16 cellular contexts compared by ENCODE assay signal in genomic region chr18:69216390-69216789, GRCh38.
DNase-seq lines count a peak whose midpoint lies in the region; ATAC-seq, FAIRE-seq and TF ChIP-seq lines count a peak whose summit lies in the region.
"Had no signal": no experiment of that assay in that cellular context is flagged by ENCODE, and none has a peak within 500 bp of the region (broad histone marks: within the 10 kb centered on the region; RNA-seq: fewer than 3 reads in every experiment).

No MANE protein-coding gene starts in this region.

- no peak overlapping the region for H3K4me2 ChIP-seq in mesendoderm (ENCODE audit: low read length)

- ATAC-seq in stimulated activated effector memory CD8-positive, alpha-beta T cell treated with anti-CD3 and anti-CD28 coated beads, Interleukin-12 subunit alpha, Interleukin-12 subunit beta, amount 100 ng/mL, for 72 hours = no peak
- ATAC-seq: activated CD4-positive, CD25-positive, alpha-beta regulatory T cell treated with anti-CD3 and anti-CD28 coated beads, Interleukin-2, amount 50 U/mL, for 24 hours; heart right ventricle; naive thymus-derived CD8-positive, alpha-beta T cell; stimulated activated naive CD8-positive, alpha-beta T cell treated with anti-CD3 and anti-CD28 coated beads, Interleukin-15, Interleukin-2, amounts not matched to agents 100 U/mL and 50 U/mL, for 24 hours had no signal

- peak overlapping the region; percentile 73 for H2BK120ac ChIP-seq in mesendoderm (ENCODE audit: low read depth, low read length)

- WGBS in mesendoderm (ENCODE audit: extremely low coverage, insufficient coverage, low lambda C conversion rate) = no CpG with 5 or more reads among the region's 7 CpGs

- H3K4ac ChIP-seq in mesendoderm (ENCODE audit: low read depth, low read length) = no peak overlapping the region

- H2AK5ac ChIP-seq in mesendoderm (ENCODE audit: low read length) = no peak overlapping the region

- no peak overlapping the region for H3K4me3 Mint-ChIP-seq in stimulated activated effector memory CD8-positive, alpha-beta T cell treated with anti-CD3 and anti-CD28 coated beads, Interleukin-12 subunit alpha, Interleukin-12 subunit beta, amount 100 ng/mL, for 72 hours
- H3K4me3 Mint-ChIP-seq: B cell; naive thymus-derived CD8-positive, alpha-beta T cell had no signal

- no peak overlapping the region for H2BK5ac ChIP-seq in mesendoderm (ENCODE audit: low read length)

- no peak overlapping the region for H3K27ac ChIP-seq in mesendoderm (ENCODE audit: low read depth, low read length)
- H3K27ac ChIP-seq in caudate nucleus (ENCODE audit: low read depth, low read length) = no peak overlapping the region
- H3K27ac ChIP-seq: 22Rv1, heart right ventricle, RWPE1 had no signal

- H4K8ac ChIP-seq in mesendoderm (ENCODE audit: low read depth, low read length) = no peak overlapping the region

- H3K27ac Mint-ChIP-seq in stimulated activated effector memory CD8-positive, alpha-beta T cell treated with anti-CD3 and anti-CD28 coated beads, Interleukin-12 subunit alpha, Interleukin-12 subunit beta, amount 100 ng/mL, for 72 hours = no peak overlapping the region
- H3K27ac Mint-ChIP-seq: B cell; naive thymus-derived CD8-positive, alpha-beta T cell had no signal

- H3K4me1 Mint-ChIP-seq in stimulated activated effector memory CD8-positive, alpha-beta T cell treated with anti-CD3 and anti-CD28 coated beads, Interleukin-12 subunit alpha, Interleukin-12 subunit beta, amount 100 ng/mL, for 72 hours = no peaks in the 10 kb centered on the region
- H3K4me1 Mint-ChIP-seq: B cell; naive thymus-derived CD8-positive, alpha-beta T cell had no signal

- peak in 2 of 3 experiments; percentile 48 to 54 for DNase-seq in NCI-H1417 (lab: John Stamatoyannopoulos, UW)
- DNase-seq in NCI-H1417 treated with DMSO at 0.1 percent for 48 hours (lab: John Stamatoyannopoulos, UW) = no peak
- DNase-seq in NCI-H2081 treated with DMSO at 0.1 percent for 48 hours (lab: John Stamatoyannopoulos, UW) = peak; percentile 35
- DNase-seq in OCI-M2 (lab: John Stamatoyannopoulos, UW; ENCODE audit: unreplicated experiment) = peak; percentile 26
- no peak for DNase-seq in mesendoderm
- no peak for DNase-seq in GM12892 (ENCODE audit: insufficient read length)
- no peak for DNase-seq in stimulated activated effector memory CD8-positive, alpha-beta T cell treated with anti-CD3 and anti-CD28 coated beads, Interleukin-12 subunit alpha, Interleukin-12 subunit beta, amount 100 ng/mL, for 72 hours (ENCODE audit: low spot score in 2 of 2)
- DNase-seq in caudate nucleus (lab: John Stamatoyannopoulos, UW) = no peak
- DNase-seq: heart right ventricle; naive thymus-derived CD8-positive, alpha-beta T cell; stimulated activated naive CD8-positive, alpha-beta T cell treated with anti-CD3 and anti-CD28 coated beads, Interleukin-15, Interleukin-2, amounts not matched to agents 100 U/mL and 50 U/mL, for 24 hours; T-helper 1 cell had no signal

- H3K79me2 ChIP-seq in mesendoderm (ENCODE audit: control insufficient read depth, insufficient read depth, low read length) = no peaks in the 10 kb centered on the region

- no peak overlapping the region for H3K4me3 ChIP-seq in mesendoderm (ENCODE audit: low read length)
- H3K4me3 ChIP-seq: heart right ventricle had no signal

- H3K36me3 ChIP-seq in mesendoderm (ENCODE audit: control insufficient read depth, insufficient read depth, low read length) = no peaks in the 10 kb centered on the region
- H3K36me3 ChIP-seq: heart right ventricle had no signal

- H3K36me3 Mint-ChIP-seq in stimulated activated effector memory CD8-positive, alpha-beta T cell treated with anti-CD3 and anti-CD28 coated beads, Interleukin-12 subunit alpha, Interleukin-12 subunit beta, amount 100 ng/mL, for 72 hours = no peaks in the 10 kb centered on the region
- H3K36me3 Mint-ChIP-seq: naive thymus-derived CD8-positive, alpha-beta T cell had no signal

- H3K18ac ChIP-seq in mesendoderm (ENCODE audit: low read length) = no peak overlapping the region

- H3K56ac ChIP-seq in mesendoderm (ENCODE audit: low read length) = no peak overlapping the region

- no peak overlapping the region for H4K5ac ChIP-seq in mesendoderm (ENCODE audit: low read length)

- no peak overlapping the region for H2BK15ac ChIP-seq in mesendoderm (replicated peaks; ENCODE audit: low read depth)

- H3K4me1 ChIP-seq in mesendoderm (ENCODE audit: control insufficient read depth, low read depth, low read length) = no peaks in the 10 kb centered on the region
- H3K4me1 ChIP-seq: heart right ventricle had no signal

- no peaks in the 10 kb centered on the region for H3K79me1 ChIP-seq in mesendoderm (ENCODE audit: low read length)

- FAIRE-seq in GM12892 (lab: Jason Lieb, UNC) = no peak

- H3K27me3 ChIP-seq in mesendoderm (ENCODE audit: insufficient read depth, low read length, poor library complexity) = no peaks in the 10 kb centered on the region
- H3K27me3 ChIP-seq: heart right ventricle had no signal

- no peaks in the 10 kb centered on the region for H3K9me3 Mint-ChIP-seq in stimulated activated effector memory CD8-positive, alpha-beta T cell treated with anti-CD3 and anti-CD28 coated beads, Interleukin-12 subunit alpha, Interleukin-12 subunit beta, amount 100 ng/mL, for 72 hours
- H3K9me3 Mint-ChIP-seq: naive thymus-derived CD8-positive, alpha-beta T cell had no signal

- no peak overlapping the region for H3K9ac ChIP-seq in mesendoderm (ENCODE audit: low read length)

- TF ChIP-seq POLR2A in GM12892 (IDR thresholded peaks at IDR 0.05; ENCODE audit: low read depth, low read length) = no peak

- H3K23ac ChIP-seq in mesendoderm (ENCODE audit: low read length) = no peak overlapping the region

Comparison
In these comparisons a context has a peak if more than half of its experiments do, and no peak if none do; other contexts are left out.
1. DNase-seq: peak in NCI-H1417 (2 of 3), NCI-H2081 treated with DMSO at 0.1 percent for 48 hours (single experiment) and OCI-M2 (single experiment); none in NCI-H1417 treated with DMSO at 0.1 percent for 48 hours (single experiment), mesendoderm (single experiment), GM12892 (single experiment), stimulated activated effector memory CD8-positive, alpha-beta T cell treated with anti-CD3 and anti-CD28 coated beads, Interleukin-12 subunit alpha, Interleukin-12 subunit beta, amount 100 ng/mL, for 72 hours (0 of 2) and caudate nucleus (0 of 61).